In genomic region chr4:114146947-114147618, GRCh38 we compare ENCODE assay signal across 16 cellular contexts.
DNase-seq lines count a peak whose midpoint lies in the region; ATAC-seq, FAIRE-seq and TF ChIP-seq lines count a peak whose summit lies in the region.
"Had no signal": no experiment of that assay in that cellular context is flagged by ENCODE, and none has a peak within 500 bp of the region (broad histone marks: within the 10 kb centered on the region; RNA-seq: fewer than 3 reads in every experiment).

No MANE protein-coding gene starts in this region.

- CTCF ChIA-PET in CD4-positive, alpha-beta T cell (lab: Charles Lee), result no interaction called here

- TF ChIP-seq CTCF in CD4-positive, alpha-beta T cell (IDR thresholded peaks at IDR 0.05), result no peak
- TF ChIP-seq CTCF in mucosa of descending colon (IDR thresholded peaks at IDR 0.05), result no peak

- peaks cover 13% of the 10 kb centered on the region for H3K27me3 Mint-ChIP-seq in CD4-positive, alpha-beta T cell
- peaks cover 1 to 5% (median 2%) of the 10 kb centered on the region in 3 donors for H3K27me3 Mint-ChIP-seq in immature natural killer cell (ENCODE audit: low read depth in 3 of 3)

- POLR2A ChIA-PET in CD4-positive, alpha-beta T cell (lab: Charles Lee), result no interaction called here

- peak overlapping the region; percentile 83 for H3K9ac ChIP-seq in SK-N-MC (ENCODE audit: insufficient read length)
- H3K9ac ChIP-seq: BLaER1 treated with 17β-estradiol and CSF1 and Interleukin-3, amounts not matched to agents 10 nM and 100 nM had no signal

- peaks cover 8% of the 10 kb centered on the region; the same call in 1 of the 2 replicates for H3K36me3 ChIP-seq in SK-N-MC (ENCODE audit: insufficient read depth, low read length)
- H3K36me3 ChIP-seq in mucosa of descending colon (ENCODE audit: low read depth), result no peaks in the 10 kb centered on the region
- H3K36me3 ChIP-seq: BLaER1 treated with 17β-estradiol and CSF1 and Interleukin-3, amounts not matched to agents 10 nM and 100 nM; gastrocnemius medialis had no signal

- no peak for ATAC-seq in CD4-positive, alpha-beta T cell (ENCODE audit: poor library complexity)
- ATAC-seq in GM18498 (IDR thresholded peaks at IDR 0.05; ENCODE audit: unreplicated experiment) (peak; percentile 47), mucosa of descending colon (no peak), esophagus mucosa (no peak)
- ATAC-seq: gastrocnemius medialis, right cardiac atrium had no signal

- peak overlapping the region; percentile 79 for H3K4me3 Mint-ChIP-seq in CD4-positive, alpha-beta T cell
- peak overlapping the region; percentile 79 to 89 (median 85) for H3K4me3 Mint-ChIP-seq in immature natural killer cell

- peak overlapping the region; percentile 68 for H3K27ac Mint-ChIP-seq in CD4-positive, alpha-beta T cell
- H3K27ac Mint-ChIP-seq in immature natural killer cell, result peak overlapping the region in 2 of 6 donors; percentile 10 to 82

- FAIRE-seq in HTR-8/SVneo (lab: Jason Lieb, UNC), result no peak

- no peak for DNase-seq in CD4-positive, alpha-beta T cell
- DNase-seq in SK-N-MC (ENCODE audit: low read depth, low spot score) (peak; percentile 87), immature natural killer cell (peak in 1 of 3 donors; percentile 0), mucosa of descending colon (no peak), HTR-8/SVneo (ENCODE audit: insufficient read length, low spot score) (no peak), COLO668 (lab: John Stamatoyannopoulos, UW; ENCODE audit: unreplicated experiment) (no peak)
- DNase-seq: effector CD8-positive, alpha-beta T cell; gastrocnemius medialis; NCI-H146; NCI-H82; SW 1271; testis had no signal

- H3K27me3 ChIP-seq in CD4-positive, alpha-beta T cell (ENCODE audit: control insufficient read depth, insufficient read depth, low read length), result peaks cover 7% of the 10 kb centered on the region
- H3K27me3 ChIP-seq: BLaER1 treated with 17β-estradiol and CSF1 and Interleukin-3, amounts not matched to agents 10 nM and 100 nM; gastrocnemius medialis; testis had no signal

- intact Hi-C loops in CD4-positive, alpha-beta T cell (cut with DNase I, micrococcal nuclease), result no loop called here
- intact Hi-C loops in mucosa of descending colon (cut with DNase I, micrococcal nuclease), result no loop called here

- no peaks in the 10 kb centered on the region for H3K4me1 ChIP-seq in mucosa of descending colon (ENCODE audit: low read depth)
- H3K4me1 ChIP-seq: BLaER1 treated with 17β-estradiol and CSF1 and Interleukin-3, amounts not matched to agents 10 nM and 100 nM; gastrocnemius medialis; testis had no signal

- H3K27ac ChIP-seq in CD4-positive, alpha-beta T cell (ENCODE audit: low read depth, low read length), result no peak overlapping the region
- H3K27ac ChIP-seq in SK-N-MC, result peak overlapping the region; percentile 89
- H3K27ac ChIP-seq: BLaER1 treated with 17β-estradiol and CSF1 and Interleukin-3, amounts not matched to agents 10 nM and 100 nM; gastrocnemius medialis; testis had no signal

- no peaks in the 10 kb centered on the region for H3K9me3 ChIP-seq in CD4-positive, alpha-beta T cell (ENCODE audit: control insufficient read depth, low read length)
- H3K9me3 ChIP-seq in SK-N-MC (ENCODE audit: low read depth, low read length) (no peaks in the 10 kb centered on the region), mucosa of descending colon (no peaks in the 10 kb centered on the region)
- H3K9me3 ChIP-seq: gastrocnemius medialis, testis had no signal

- peaks cover 16% of the 10 kb centered on the region for H3K4me1 Mint-ChIP-seq in CD4-positive, alpha-beta T cell (ENCODE audit: low read depth)
- peaks cover 9 to 15% of the 10 kb centered on the region in 2 donors for H3K4me1 Mint-ChIP-seq in immature natural killer cell

- H3K4me3 ChIP-seq in SK-N-MC, result peak overlapping the region; percentile 85
- H3K4me3 ChIP-seq in mucosa of descending colon, result no peak overlapping the region
- H3K4me3 ChIP-seq: BLaER1 treated with 17β-estradiol and CSF1 and Interleukin-3, amounts not matched to agents 10 nM and 100 nM; gastrocnemius medialis; testis had no signal

- H3K9me3 Mint-ChIP-seq in CD4-positive, alpha-beta T cell, result no peaks in the 10 kb centered on the region
- peaks cover 0 to 8% (median 0%) of the 10 kb centered on the region in 6 donors for H3K9me3 Mint-ChIP-seq in immature natural killer cell

- no peaks in the 10 kb centered on the region for H3K36me3 Mint-ChIP-seq in CD4-positive, alpha-beta T cell (ENCODE audit: low read depth)
- peaks cover 0 to 4% (median 0%) of the 10 kb centered on the region in 3 donors for H3K36me3 Mint-ChIP-seq in immature natural killer cell
